9 cellular contexts compared by ENCODE assay signal in genomic region chr20:11274137-11274536, GRCh38.
DNase-seq lines count a peak whose midpoint lies in the region; ATAC-seq, FAIRE-seq and TF ChIP-seq lines count a peak whose summit lies in the region.
"Had no signal": no experiment of that assay in that cellular context is flagged by ENCODE, and none has a peak within 500 bp of the region (broad histone marks: within the 10 kb centered on the region; RNA-seq: fewer than 3 reads in every experiment).

No MANE protein-coding gene starts in this region.

- H3K4me3 Mint-ChIP-seq in CD4-positive, alpha-beta memory T cell = no peak overlapping the region
- H3K4me3 Mint-ChIP-seq: stimulated activated naive CD8-positive, alpha-beta T cell treated with anti-CD3 and anti-CD28 coated beads, Interleukin-15, Interleukin-2, amounts not matched to agents 100 ng/mL and 50 ng/mL, for 24 hours had no signal

- peak overlapping the region; percentile 62 to 70 for H3K27ac ChIP-seq in A549
- H3K27ac ChIP-seq in OCI-LY1 (ENCODE audit: low read depth, low read length, poor library complexity, severe bottlenecking) = no peak overlapping the region
- peak overlapping the region in 1 of 59 donors; percentile 21 for H3K27ac ChIP-seq in dorsolateral prefrontal cortex
- H3K27ac ChIP-seq in mesenchymal stem cell (ENCODE audit: low read length, poor library complexity, severe bottlenecking) = no peak overlapping the region
- H3K27ac ChIP-seq in CD4-positive, alpha-beta memory T cell (ENCODE audit: low read depth, low read length) = no peak overlapping the region

- no peak overlapping the region for H3K4me3 ChIP-seq in A549
- no peak overlapping the region for H3K4me3 ChIP-seq in OCI-LY1 (ENCODE audit: low read depth, low read length, poor library complexity, severe bottlenecking)
- H3K4me3 ChIP-seq in dorsolateral prefrontal cortex = peak overlapping the region in 1 of 59 donors; percentile 5
- no peak overlapping the region for H3K4me3 ChIP-seq in mesenchymal stem cell (ENCODE audit: insufficient read depth in 1 of 2, low read depth in 1 of 2, low read length in 2 of 2)
- no peak overlapping the region for H3K4me3 ChIP-seq in CD4-positive, alpha-beta memory T cell (ENCODE audit: low read length in 2 of 2)

- no peak overlapping the region for H2BK12ac ChIP-seq in mesenchymal stem cell (ENCODE audit: low read length in 2 of 2)

- no peak overlapping the region for H2AFZ ChIP-seq in OCI-LY1 (ENCODE audit: low read length)
- H2AFZ ChIP-seq in mesenchymal stem cell (ENCODE audit: low read depth, low read length) = no peak overlapping the region

- ATAC-seq in A549 (peak; percentile 93 to 95), GM18511 (IDR thresholded peaks at IDR 0.05; ENCODE audit: unreplicated experiment) (peak; percentile 82)

- H3K9me3 ChIP-seq in A549 (peaks cover 4% of the 10 kb centered on the region; the same call in 1 of the 3 replicates), OCI-LY1 (ENCODE audit: low read length) (no peaks in the 10 kb centered on the region), mesenchymal stem cell (ENCODE audit: control insufficient read depth, low read length) (peaks cover 1% of the 10 kb centered on the region)
- H3K9me3 ChIP-seq in CD4-positive, alpha-beta memory T cell (ENCODE audit: control insufficient read depth in 1 of 2, low read length in 2 of 2) = no peaks in the 10 kb centered on the region

- no peaks in the 10 kb centered on the region for H3K9me2 ChIP-seq in OCI-LY1 (ENCODE audit: low read depth, low read length)

- no peak overlapping the region for H3K4ac ChIP-seq in mesenchymal stem cell (ENCODE audit: low read depth in 1 of 2, low read length in 2 of 2)

- H4K8ac ChIP-seq in mesenchymal stem cell (ENCODE audit: low read length) = no peak overlapping the region

- no peak overlapping the region for H3K18ac ChIP-seq in mesenchymal stem cell (ENCODE audit: low read depth in 1 of 2, low read length in 2 of 2)

- H3K27me3 ChIP-seq in OCI-LY1 (ENCODE audit: insufficient read depth, low read length) (no peaks in the 10 kb centered on the region), dorsolateral prefrontal cortex (no peaks in the 10 kb centered on the region), mesenchymal stem cell (ENCODE audit: control insufficient read depth in 1 of 2, insufficient read depth in 1 of 2, low read length in 2 of 2) (peaks cover 0 to 14% of the 10 kb centered on the region in 2 experiments)
- H3K27me3 ChIP-seq in CD4-positive, alpha-beta memory T cell (ENCODE audit: insufficient read depth, low read length) = no peaks in the 10 kb centered on the region

- no peaks in the 10 kb centered on the region for H3K27me3 Mint-ChIP-seq in CD4-positive, alpha-beta memory T cell

- H3K9me3 Mint-ChIP-seq in CD4-positive, alpha-beta memory T cell = peaks cover 0 to 10% (median 3%) of the 10 kb centered on the region in 8 donors
- H3K9me3 Mint-ChIP-seq: stimulated activated naive CD8-positive, alpha-beta T cell treated with anti-CD3 and anti-CD28 coated beads, Interleukin-15, Interleukin-2, amounts not matched to agents 100 ng/mL and 50 ng/mL, for 24 hours had no signal

- no peak overlapping the region for H2BK120ac ChIP-seq in mesenchymal stem cell (ENCODE audit: low read depth, low read length)

- peak; percentile 100 for FAIRE-seq in A549 (lab: Jason Lieb, UNC)

- TF ChIP-seq POLR2A in A549 (IDR thresholded peaks at IDR 0.05; ENCODE audit: low read length) = no peak

- intact Hi-C loops in dorsolateral prefrontal cortex (cut with DNase I) = loop anchor here (2.0 to 10.0 kb wide), 6 partner anchors 273 to 789 kb away; partner anchors contain the start of gene JAG1 (in 1 of the 2)
- intact Hi-C loops in CD4-positive, alpha-beta memory T cell (cut with micrococcal nuclease) = no loop called here

- POLR2A ChIA-PET in A549 (lab: Yijun Ruan, JAX) = interaction anchor here (1.9 kb wide), 1 partner anchor 600 kb away, joined by 9 read pairs; the partner anchor contains the start of gene JAG1
- POLR2A ChIA-PET in CD4-positive, alpha-beta memory T cell (lab: Charles Lee; ENCODE audit: partially characterized antibody) = no interaction called here

- no peak overlapping the region for H2BK5ac ChIP-seq in mesenchymal stem cell (ENCODE audit: low read depth, low read length, poor library complexity, severe bottlenecking)

- TF ChIP-seq CTCF in A549 (IDR thresholded peaks at IDR 0.05) = peak; percentile 96
- peak; percentile 52; the same call in 1 of the 2 replicates for TF ChIP-seq CTCF in OCI-LY1 (IDR thresholded peaks at IDR 0.05; ENCODE audit: low read length)
- TF ChIP-seq CTCF in dorsolateral prefrontal cortex (IDR thresholded peaks at IDR 0.05 in 54 of 56, conservative IDR thresholded peaks at IDR 0.05 in 2 of 56; ENCODE audit: low read depth in 1 of 56, partially characterized antibody in 56 of 56) = peak in 55 of 56 donors; percentile 55 to 91 (median 72)

- H2BK15ac ChIP-seq in mesenchymal stem cell (ENCODE audit: low read depth, poor library complexity, severe bottlenecking) = no peak overlapping the region

- DNase-seq in A549 (ENCODE audit: low read depth in 1 of 2, low spot score in 1 of 2) (peak; percentile 86 to 90), LHCN-M2 (ENCODE audit: low read depth) (peak; percentile 67), dorsolateral prefrontal cortex (peak in 2 of 10 donors; percentile 48 to 54), mesenchymal stem cell (peak; percentile 74), activated gamma-delta T cell treated with Interleukin-2 at 50 U/mL for 16 hours (no peak)
- DNase-seq in CD4-positive, alpha-beta memory T cell = no peak

- no peaks in the 10 kb centered on the region for H4K20me1 ChIP-seq in OCI-LY1 (ENCODE audit: insufficient read depth, low read length)

- H3K79me1 ChIP-seq in mesenchymal stem cell (replicated peaks; ENCODE audit: low read length, poor library complexity, severe bottlenecking) = no peaks in the 10 kb centered on the region

- TF ChIP-seq RAD21 in A549 (conservative IDR thresholded peaks at IDR 0.05 in 1 of 2, IDR thresholded peaks at IDR 0.05 in 1 of 2) = peak; percentile 99 to 100

- no peak overlapping the region for H4K91ac ChIP-seq in mesenchymal stem cell (ENCODE audit: low read length)

- H3K36me3 Mint-ChIP-seq in CD4-positive, alpha-beta memory T cell = no peaks in the 10 kb centered on the region

- WGBS in A549 (ENCODE audit: missing lambda C conversion rate) = 3% methylated on average over 5 of the region's 5 CpGs
- WGBS in mesenchymal stem cell = 6% methylated on average over 2 of the region's 5 CpGs

- no peak for TF ChIP-seq EP300 in A549 (IDR thresholded peaks at IDR 0.05)

- no peak overlapping the region for H3K27ac Mint-ChIP-seq in CD4-positive, alpha-beta memory T cell
- H3K27ac Mint-ChIP-seq: stimulated activated naive CD8-positive, alpha-beta T cell treated with anti-CD3 and anti-CD28 coated beads, Interleukin-15, Interleukin-2, amounts not matched to agents 100 ng/mL and 50 ng/mL, for 24 hours had no signal

- H3K14ac ChIP-seq in mesenchymal stem cell (ENCODE audit: low read length in 2 of 2) = no peak overlapping the region

- H3F3A ChIP-seq in OCI-LY1 (ENCODE audit: insufficient read depth, low read length) = no peaks in the 10 kb centered on the region

- H3K4me2 ChIP-seq in A549 = peak overlapping the region; percentile 1; the same call in 1 of the 3 replicates
- no peak overlapping the region for H3K4me2 ChIP-seq in OCI-LY1 (ENCODE audit: low read length)
- H3K4me2 ChIP-seq in mesenchymal stem cell (ENCODE audit: low read length, poor library complexity, severe bottlenecking) = no peak overlapping the region

- no peaks in the 10 kb centered on the region for H3K4me1 Mint-ChIP-seq in CD4-positive, alpha-beta memory T cell

- CTCF ChIA-PET in A549 (lab: Yijun Ruan, JAX) = interaction anchor here (0.7 to 4.1 kb wide), 13 partner anchors 19 to 1296 kb away, joined by 3 to 20 read pairs (median 4); partner anchors contain the start of gene JAG1
- CTCF ChIA-PET in CD4-positive, alpha-beta memory T cell (lab: Charles Lee; ENCODE audit: partially characterized antibody) = no interaction called here

- H3K9ac ChIP-seq in OCI-LY1 (ENCODE audit: low read length) (no peak overlapping the region), mesenchymal stem cell (ENCODE audit: low read length) (peak overlapping the region; percentile 28)

- H3K4me1 ChIP-seq in A549 (peaks cover 36% of the 10 kb centered on the region), OCI-LY1 (ENCODE audit: insufficient read depth, low read length, severe bottlenecking) (no peaks in the 10 kb centered on the region), mesenchymal stem cell (ENCODE audit: control insufficient read depth, insufficient read depth, low read depth, low read length) (peaks cover 9% of the 10 kb centered on the region)
- no peaks in the 10 kb centered on the region for H3K4me1 ChIP-seq in CD4-positive, alpha-beta memory T cell (ENCODE audit: insufficient read depth, low read length)

- H2AK5ac ChIP-seq in mesenchymal stem cell (ENCODE audit: low read length, severe bottlenecking) = no peak overlapping the region

- no peaks in the 10 kb centered on the region for H3K79me2 ChIP-seq in OCI-LY1 (ENCODE audit: insufficient read depth, low read length)

- H3K23ac ChIP-seq in mesenchymal stem cell (ENCODE audit: low read length in 2 of 2) = no peak overlapping the region

- H3K36me3 ChIP-seq in OCI-LY1 (ENCODE audit: insufficient read depth, low read length) (no peaks in the 10 kb centered on the region), mesenchymal stem cell (ENCODE audit: control insufficient read depth in 1 of 2, insufficient read depth in 2 of 2, low read depth in 1 of 2, low read length in 2 of 2) (no peaks in the 10 kb centered on the region)
- H3K36me3 ChIP-seq in CD4-positive, alpha-beta memory T cell (ENCODE audit: insufficient read depth, low read length) = no peaks in the 10 kb centered on the region

TF ChIP-seq in A549, 52 proteins besides CTCF, POLR2A, EP300 and RAD21 (continues in another document):
- TF ChIP-seq MAX (IDR thresholded peaks at IDR 0.05) = peak; percentile 25; the same call in 1 of the 2 replicates
- peak in 1 of 2 experiments; percentile 62; a peak in 1 of 4 replicates for TF ChIP-seq CEBPB (IDR thresholded peaks at IDR 0.05)
- no peak for TF ChIP-seq HMGXB4 (CRISPR knock-in tag; IDR thresholded peaks at IDR 0.05; ENCODE audit: borderline replicate concordance)

Comparison
In these comparisons a context has a peak if more than half of its experiments do, and no peak if none do; other contexts are left out.
1. DNase-seq: peak in A549 (2 of 2), LHCN-M2 (single experiment) and mesenchymal stem cell (single experiment); none in activated gamma-delta T cell treated with Interleukin-2 at 50 U/mL for 16 hours (single experiment) and CD4-positive, alpha-beta memory T cell (0 of 5).
2. H3K27ac ChIP-seq: peak in A549 (2 of 2); none in OCI-LY1 (single experiment), mesenchymal stem cell (single experiment) and CD4-positive, alpha-beta memory T cell (single experiment).
3. Peak in every context shown above with its lines, with median percentiles within 50 percentile points of each other: CTCF ChIP-seq.